In the genomic region with DNA sequence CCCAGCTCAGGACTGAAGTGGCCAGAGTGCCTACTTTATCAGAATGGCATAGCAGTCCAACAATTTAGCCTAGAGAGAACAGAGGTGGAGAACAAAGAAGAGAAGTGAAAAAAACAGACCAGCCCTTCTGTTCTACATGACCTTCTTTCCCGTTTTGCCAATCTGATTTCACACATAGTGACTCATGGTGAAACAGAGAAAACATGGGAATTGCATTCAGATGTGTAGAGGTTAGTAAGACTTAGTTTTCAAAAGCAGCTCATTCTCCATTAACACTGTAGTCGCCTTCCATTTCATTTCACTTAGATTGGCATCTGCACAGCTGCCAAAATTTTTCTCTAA, we compare ENCODE assay signal across 8 cellular contexts. TPM values are rescaled to one million over a fixed set of nuclear protein-coding genes. Genes with fewer than 3 reads are reported as not detected.
DNase-seq lines count a peak whose midpoint lies in the region; ATAC-seq, FAIRE-seq and TF ChIP-seq lines count a peak whose summit lies in the region.

No MANE protein-coding gene starts in this region.

- RAD21 ChIA-PET in GM12878 (lab: Charles Lee; ENCODE audit: unreplicated experiment), result interaction anchor here (0.8 to 16.7 kb wide), 7 partner anchors 10 to 71 kb away, joined by 3 to 152 read pairs (median 5); a partner anchor contains a TSS

- SMC1A ChIA-PET in GM12878 (lab: Charles Lee; ENCODE audit: uncharacterized antibody, unreplicated experiment), result interaction anchor here (0.7 to 19.6 kb wide), 8 partner anchors 9 to 349 kb away, joined by 3 to 234 read pairs (median 4); a partner anchor contains a TSS

- TF ChIP-seq POLR2A in GM12878 (IDR thresholded peaks at IDR 0.05; ENCODE audit: low read depth, low read length), result no peak

- H3K36me3 ChIP-seq in HUES64 (ENCODE audit: insufficient read depth, low read length) (no peaks in the 10 kb centered on the region), GM12878 (ENCODE audit: control insufficient read depth in 2 of 2, insufficient read depth in 2 of 2, low read length in 1 of 2) (no peaks in the 10 kb centered on the region), kidney epithelial cell (ENCODE audit: control insufficient read depth, insufficient read depth, low read length) (no peaks in the 10 kb centered on the region), subcutaneous abdominal adipose tissue (ENCODE audit: control insufficient read depth in 5 of 5, insufficient read depth in 5 of 5, low read length in 5 of 5) (no peaks in the 10 kb centered on the region)

- no peaks in the 10 kb centered on the region for H4K20me1 ChIP-seq in GM12878 (ENCODE audit: control insufficient read depth, insufficient read depth)

- DNase-seq in GM03348 (ENCODE audit: low spot score) (peak; percentile 64), GM12878 (ENCODE audit: low read depth, low spot score) (no peak), kidney epithelial cell (ENCODE audit: low read depth) (peak; percentile 76), iPS-NIHi7 (ENCODE audit: extremely low spot score) (no peak)
- no peak for DNase-seq in effector CD4-positive, alpha-beta T cell

- H3K9me3 ChIP-seq in HUES64 (ENCODE audit: insufficient read depth, low read depth, low read length) (no peaks in the 10 kb centered on the region), GM12878 (replicated peaks; ENCODE audit: control insufficient read depth, insufficient read depth, low read length) (no peaks in the 10 kb centered on the region), subcutaneous abdominal adipose tissue (ENCODE audit: control insufficient read depth in 5 of 5, low read length in 5 of 5) (no peaks in the 10 kb centered on the region)

- peak overlapping the region; percentile 83 for H3K4me2 ChIP-seq in GM12878 (ENCODE audit: control insufficient read depth, insufficient read depth)

- ATAC-seq in GM12878 (no peak), HG03095 (IDR thresholded peaks at IDR 0.05; ENCODE audit: unreplicated experiment) (no peak)

- BruUV-seq in GM12878 (replicated peaks; lab: Mats Ljungman, UMichigan), result no TSS peak

- CTCF ChIA-PET in GM12878 (lab: Yijun Ruan, JAX), result interaction anchor here (0.6 to 2.8 kb wide), 9 partner anchors 9 to 244 kb away, joined by 3 to 7 read pairs (median 4); a partner anchor contains a TSS

- no peak for TF ChIP-seq RAD21 in GM12878 (IDR thresholded peaks at IDR 0.05; ENCODE audit: insufficient read depth, low read depth, low read length)

- in situ Hi-C loops in GM12878 (cut with MboI), result no loop called here

- H3K4me3 ChIP-seq in HUES64 (ENCODE audit: low read length), result peak overlapping the region; percentile 85
- H3K4me3 ChIP-seq in GM12878, result peak overlapping the region; percentile 98; the same call in 1 of the 2 replicates
- peak overlapping the region; percentile 82 for H3K4me3 ChIP-seq in kidney epithelial cell (ENCODE audit: low read depth, low read length)
- peak overlapping the region; percentile 77 to 98 (median 97) for H3K4me3 ChIP-seq in subcutaneous abdominal adipose tissue (ENCODE audit: low read depth in 1 of 5, low read length in 5 of 5)

- no peak for TF ChIP-seq EP300 in GM12878 (IDR thresholded peaks at IDR 0.05; ENCODE audit: borderline replicate concordance in 1 of 2, control insufficient read depth in 1 of 2, low read depth in 2 of 2, low read length in 2 of 2)

- H3K9ac ChIP-seq in HUES64 (ENCODE audit: low read depth, low read length) (no peak overlapping the region), GM12878 (ENCODE audit: control insufficient read depth, insufficient read depth, low read length) (peak overlapping the region; percentile 31; the same call in 1 of the 2 replicates), subcutaneous abdominal adipose tissue (ENCODE audit: low read length in 5 of 5) (peak overlapping the region; percentile 62 to 98 (median 97))

- no peaks in the 10 kb centered on the region for H3K27me3 ChIP-seq in HUES64 (ENCODE audit: insufficient read depth, low read length)
- no peaks in the 10 kb centered on the region for H3K27me3 ChIP-seq in GM12878 (replicated peaks in 1 of 2; ENCODE audit: control insufficient read depth in 2 of 2, insufficient read depth in 2 of 2, low read length in 1 of 2)
- no peaks in the 10 kb centered on the region for H3K27me3 ChIP-seq in kidney epithelial cell (ENCODE audit: control insufficient read depth, insufficient read depth, low read length)
- H3K27me3 ChIP-seq in subcutaneous abdominal adipose tissue (ENCODE audit: control insufficient read depth in 5 of 5, insufficient read depth in 4 of 5, low read length in 5 of 5), result no peaks in the 10 kb centered on the region

- H3K27ac ChIP-seq in HUES64 (ENCODE audit: low read depth, low read length) (no peak overlapping the region), GM12878 (ENCODE audit: control insufficient read depth, insufficient read depth) (peak overlapping the region; percentile 75), subcutaneous abdominal adipose tissue (ENCODE audit: low read depth, low read length) (peak overlapping the region; percentile 99)

- peaks cover 59% of the 10 kb centered on the region for H3K79me2 ChIP-seq in GM12878 (ENCODE audit: control insufficient read depth, insufficient read depth, low read length)

- no peak for TF ChIP-seq CTCF in GM12878 (IDR thresholded peaks at IDR 0.05 in 2 of 3, conservative IDR thresholded peaks at IDR 0.05 in 1 of 3; ENCODE audit: control insufficient read depth in 2 of 3, extremely low read depth in 1 of 3, insufficient read depth in 1 of 3, low read depth in 3 of 3, low read length in 3 of 3)
- no peak for TF ChIP-seq CTCF in kidney epithelial cell (IDR thresholded peaks at IDR 0.05; ENCODE audit: insufficient read depth, low read length, poor library complexity, severe bottlenecking)

- H3K4me1 ChIP-seq in HUES64 (ENCODE audit: insufficient read depth, low read length) (peaks cover 47% of the 10 kb centered on the region), GM12878 (ENCODE audit: control insufficient read depth, insufficient read depth, low read length) (peaks cover 31% of the 10 kb centered on the region), subcutaneous abdominal adipose tissue (ENCODE audit: control insufficient read depth in 5 of 5, insufficient read depth in 5 of 5, low read length in 5 of 5) (peaks cover 11 to 70% (median 63%) of the 10 kb centered on the region in 5 donors)

- WGBS in HUES64, result 35% methylated on average over 1 of the region's 2 CpGs
- WGBS in GM12878 (ENCODE audit: insufficient coverage, insufficient replicate concordance, low lambda C conversion rate, missing lambda C conversion rate), result 0% methylated on average over 2 of the region's 2 CpGs

- no peak for FAIRE-seq in GM12878 (lab: Jason Lieb, UNC)

- intact Hi-C loops in GM12878 (cut with micrococcal nuclease; ENCODE audit: unreplicated experiment), result loop anchor here (2.0 to 10.0 kb wide), 3 partner anchors 31 to 1429 kb away; a partner anchor contains a TSS

- H2AFZ ChIP-seq in GM12878 (ENCODE audit: control insufficient read depth, low read depth, low read length), result no peak overlapping the region; the same call in 1 of the 2 replicates

- POLR2A ChIA-PET in GM12878 (lab: Charles Lee), result interaction anchor here (0.6 to 4.1 kb wide), 9 partner anchors 8 to 122 kb away, joined by 3 to 30 read pairs (median 6); a partner anchor contains a TSS

RNA-seq across cellular contexts. Expression of a gene that starts 0.4 kb away (rescaled TPM):
- polyA plus RNA-seq in HUES64 (2013, experiment 1 of 2), result 25.5 TPM
- 38.7 TPM for polyA plus RNA-seq in HUES64 (2013, experiment 2 of 2)
- total RNA-seq in GM12878 (2013; cell fraction: nucleolus; rRNA removed), result 74.1 and 86.4 TPM in 2 replicates
- total RNA-seq in GM12878 (2014; rRNA removed) (95.9 and 109 TPM in 2 replicates), GM12878 (2014; rRNA removed; fragmentation: Illumina TruSeq; extraction: Trizol) (77.9 and 78.2 TPM in 2 replicates), GM12878 (2021) (95.7 and 98.3 TPM in 2 replicates), kidney epithelial cell (74.5 and 86.6 TPM in 2 replicates)
- polyA plus RNA-seq in GM12878 (2011; ENCODE audit: low read depth), result 42.4 TPM
- polyA plus RNA-seq in GM12878 (2011; rRNA removed) (244 and 334 TPM in 2 replicates), GM12878 (2014; fragmentation: Illumina TruSeq; extraction: Trizol) (139 and 158 TPM in 2 replicates), GM12878 (2014; fragmentation: Nextera tagmentation; extraction: Ambion mirVana) (100 to 1,000 TPM; 269 to 310 TPM), GM12878 (2014; rRNA removed) (84.1 and 95.2 TPM in 2 replicates), GM12878 (2016; fragmentation: Nextera tagmentation; extraction: Ambion mirVana) (100 to 1,000 TPM; 156 to 162 TPM)
- polyA plus RNA-seq in GM12878 (2011; cell fraction: cytosol; rRNA removed), result 123 and 129 TPM in 2 replicates
- 51.0 and 59.5 TPM in 2 replicates for polyA plus RNA-seq in GM12878 (2011; cell fraction: nucleus; rRNA removed)
- polyA plus RNA-seq in GM12878 (2012), result 62.8 and 88.5 TPM in 2 replicates
- polyA minus RNA-seq in GM12878 (2011; rRNA and poly(A)+ RNA removed), result 134 and 166 TPM in 2 replicates
- 41.7 and 42.1 TPM in 2 replicates for polyA minus RNA-seq in GM12878 (2011; cell fraction: cytosol; rRNA and poly(A)+ RNA removed)
- 21.5 and 32.9 TPM in 2 replicates for polyA minus RNA-seq in GM12878 (2011; cell fraction: nucleus; rRNA and poly(A)+ RNA removed)

RNA-seq across cellular contexts. Expression of a gene that starts 4.1 kb away (rescaled TPM):
- 51.5 TPM for polyA plus RNA-seq in HUES64 (2013, experiment 1 of 2)
- 59.7 TPM for polyA plus RNA-seq in HUES64 (2013, experiment 2 of 2)
- total RNA-seq in GM12878 (2013; cell fraction: nucleolus; rRNA removed), result 154 and 155 TPM in 2 replicates
- 77.0 and 95.8 TPM in 2 replicates for total RNA-seq in GM12878 (2014; rRNA removed)
- 83.8 and 92.5 TPM in 2 replicates for total RNA-seq in GM12878 (2014; rRNA removed; fragmentation: Illumina TruSeq; extraction: Trizol)
- total RNA-seq in GM12878 (2021), result 72.5 and 73.9 TPM in 2 replicates
- polyA plus RNA-seq in GM12878 (2011; ENCODE audit: low read depth), result 16.8 TPM
- 116 and 190 TPM in 2 replicates for polyA plus RNA-seq in GM12878 (2011; rRNA removed)
- polyA plus RNA-seq in GM12878 (2011; cell fraction: cytosol; rRNA removed), result 38.9 and 49.0 TPM in 2 replicates
- polyA plus RNA-seq in GM12878 (2011; cell fraction: nucleus; rRNA removed), result 102 and 104 TPM in 2 replicates
- 32.1 and 36.7 TPM in 2 replicates for polyA plus RNA-seq in GM12878 (2012)
- 103 and 139 TPM in 2 replicates for polyA plus RNA-seq in GM12878 (2014; fragmentation: Illumina TruSeq; extraction: Trizol)
- polyA plus RNA-seq in GM12878 (2014; fragmentation: Nextera tagmentation; extraction: Ambion mirVana), result 100 to 1,000 TPM; 106 to 131 TPM
- 64.8 and 72.9 TPM in 2 replicates for polyA plus RNA-seq in GM12878 (2014; rRNA removed)
- polyA plus RNA-seq in GM12878 (2016; fragmentation: Nextera tagmentation; extraction: Ambion mirVana), result 100 to 1,000 TPM; 100 to 108 TPM
- polyA minus RNA-seq in GM12878 (2011; rRNA and poly(A)+ RNA removed), result 38.1 and 50.0 TPM in 2 replicates
- polyA minus RNA-seq in GM12878 (2011; cell fraction: cytosol; rRNA and poly(A)+ RNA removed), result 21.7 and 27.0 TPM in 2 replicates
- 40.0 and 61.1 TPM in 2 replicates for polyA minus RNA-seq in GM12878 (2011; cell fraction: nucleus; rRNA and poly(A)+ RNA removed)
- total RNA-seq in kidney epithelial cell, result 46.6 and 53.1 TPM in 2 replicates

RNA-seq across cellular contexts. Expression of a gene that starts 32.2 kb away (rescaled TPM):
- 10.5 TPM for polyA plus RNA-seq in HUES64 (2013, experiment 1 of 2)
- polyA plus RNA-seq in HUES64 (2013, experiment 2 of 2), result 14.9 TPM
- 88.0 and 127 TPM in 2 replicates for total RNA-seq in GM12878 (2013; cell fraction: nucleolus; rRNA removed)
- total RNA-seq in GM12878 (2014; rRNA removed) (15.8 and 16.5 TPM in 2 replicates), GM12878 (2014; rRNA removed; fragmentation: Illumina TruSeq; extraction: Trizol) (22.9 and 23.2 TPM in 2 replicates), GM12878 (2021) (18.5 and 19.0 TPM in 2 replicates), kidney epithelial cell (19.3 and 20.1 TPM in 2 replicates)
- polyA plus RNA-seq in GM12878 (2011; ENCODE audit: low read depth), result 8.5 TPM
- polyA plus RNA-seq in GM12878 (2011; rRNA removed) (17.1 and 33.3 TPM in 2 replicates), GM12878 (2014; fragmentation: Illumina TruSeq; extraction: Trizol) (18.1 and 20.5 TPM in 2 replicates), GM12878 (2014; fragmentation: Nextera tagmentation; extraction: Ambion mirVana) (1 to 10 TPM; 7.1 to 7.9 TPM), GM12878 (2014; rRNA removed) (13.3 and 23.8 TPM in 2 replicates), GM12878 (2016; fragmentation: Nextera tagmentation; extraction: Ambion mirVana) (10 to 100 TPM; 23.4 to 24.5 TPM)
- polyA plus RNA-seq in GM12878 (2011; cell fraction: cytosol; rRNA removed), result 6.1 and 6.8 TPM in 2 replicates
- 10.8 and 21.1 TPM in 2 replicates for polyA plus RNA-seq in GM12878 (2011; cell fraction: nucleus; rRNA removed)
- polyA plus RNA-seq in GM12878 (2012), result 18.8 and 25.0 TPM in 2 replicates
- polyA minus RNA-seq in GM12878 (2011; rRNA and poly(A)+ RNA removed), result 22.6 and 29.0 TPM in 2 replicates
- 8.6 and 10.2 TPM in 2 replicates for polyA minus RNA-seq in GM12878 (2011; cell fraction: cytosol; rRNA and poly(A)+ RNA removed)
- polyA minus RNA-seq in GM12878 (2011; cell fraction: nucleus; rRNA and poly(A)+ RNA removed), result 16.4 and 18.5 TPM in 2 replicates

RNA-seq across cellular contexts. Expression of a gene that starts 38.1 kb away (rescaled TPM):
- not detected for polyA plus RNA-seq in HUES64 (2013, experiment 1 of 2)
- not detected for polyA plus RNA-seq in HUES64 (2013, experiment 2 of 2)
- total RNA-seq in GM12878 (2013; cell fraction: nucleolus; rRNA removed), result not detected in 2 replicates
- total RNA-seq in GM12878 (2014; rRNA removed) (0.06 TPM in 1 of 2 replicates, not detected in the other), GM12878 (2014; rRNA removed; fragmentation: Illumina TruSeq; extraction: Trizol) (0.05 and 0.09 TPM in 2 replicates), GM12878 (2021) (0.08 TPM in 1 of 2 replicates, not detected in the other), kidney epithelial cell (not detected in 2 replicates)
- polyA plus RNA-seq in GM12878 (2011; ENCODE audit: low read depth), result not detected
- polyA plus RNA-seq in GM12878 (2011; rRNA removed) (not detected in 2 replicates), GM12878 (2014; fragmentation: Illumina TruSeq; extraction: Trizol) (0.04 TPM in 1 of 2 replicates, not detected in the other), GM12878 (2014; fragmentation: Nextera tagmentation; extraction: Ambion mirVana) (under 1 TPM; 0.11 to 0.13 TPM), GM12878 (2014; rRNA removed) (0.04 and 0.13 TPM in 2 replicates), GM12878 (2016; fragmentation: Nextera tagmentation; extraction: Ambion mirVana) (under 1 TPM; 0.09 to 0.20 TPM)
- polyA plus RNA-seq in GM12878 (2011; cell fraction: cytosol; rRNA removed), result not detected in 2 replicates
- not detected in 2 replicates for polyA plus RNA-seq in GM12878 (2011; cell fraction: nucleus; rRNA removed)
- 0.03 and 0.08 TPM in 2 replicates for polyA plus RNA-seq in GM12878 (2012)
- not detected in 2 replicates for polyA minus RNA-seq in GM12878 (2011; rRNA and poly(A)+ RNA removed)
- not detected in 2 replicates for polyA minus RNA-seq in GM12878 (2011; cell fraction: cytosol; rRNA and poly(A)+ RNA removed)
- not detected in 2 replicates for polyA minus RNA-seq in GM12878 (2011; cell fraction: nucleus; rRNA and poly(A)+ RNA removed)

Comparison
In these comparisons a context has a peak if more than half of its experiments do, and no peak if none do; other contexts are left out.
1. DNase-seq: peak in GM03348 (single experiment) and kidney epithelial cell (single experiment); none in GM12878 (single experiment), effector CD4-positive, alpha-beta T cell (single experiment) and iPS-NIHi7 (single experiment).
2. Peak in every context shown above with its lines, with median percentiles within 50 percentile points of each other: H3K4me3 ChIP-seq.